ENCODE assay signal across 6 cellular contexts in genomic region chr19:10112037-10112751, GRCh38. TPM values are rescaled to one million over a fixed set of nuclear protein-coding genes. Genes with fewer than 3 reads are reported as not detected.
DNase-seq lines count a peak whose midpoint lies in the region; ATAC-seq, FAIRE-seq and TF ChIP-seq lines count a peak whose summit lies in the region.

No MANE protein-coding gene starts in this region.

- no peaks in the 10 kb centered on the region for H3K27me3 Mint-ChIP-seq in dendritic cell treated with granulocyte-macrophage colony-stimulating factor and Interleukin-4, amounts not matched to agents 40 ng/mL and 50 ng/mL, for 4 days

- POLR2A ChIA-PET in A549 (lab: Yijun Ruan, JAX) = interaction anchor here (0.6 to 1.6 kb wide), 3 partner anchors 16 to 486 kb away, joined by 3 to 9 read pairs (median 5); no protein-coding TSS in a partner anchor

- H3K36me3 Mint-ChIP-seq in dendritic cell treated with granulocyte-macrophage colony-stimulating factor and Interleukin-4, amounts not matched to agents 40 ng/mL and 50 ng/mL, for 4 days (ENCODE audit: low read depth) = peaks cover 100% of the 10 kb centered on the region

- peak; percentile 2 to 5; a peak in 3 of 6 replicates for ATAC-seq in A549

- H3K4me3 Mint-ChIP-seq in dendritic cell treated with granulocyte-macrophage colony-stimulating factor and Interleukin-4, amounts not matched to agents 40 ng/mL and 50 ng/mL, for 4 days = peak overlapping the region; percentile 98

- no peak overlapping the region for H2AFZ ChIP-seq in OCI-LY1 (ENCODE audit: low read length)

- CTCF ChIA-PET in A549 (lab: Yijun Ruan, JAX) = interaction anchor here (0.8 to 2.3 kb wide), 4 partner anchors 13 to 181 kb away, joined by 3 to 12 read pairs (median 5); no protein-coding TSS in a partner anchor

- peaks cover 6% of the 10 kb centered on the region for H3K79me2 ChIP-seq in OCI-LY1 (ENCODE audit: insufficient read depth, low read length)

- no peaks in the 10 kb centered on the region for H3K9me3 ChIP-seq in A549
- H3K9me3 ChIP-seq in OCI-LY1 (ENCODE audit: low read length) = no peaks in the 10 kb centered on the region
- H3K9me3 ChIP-seq in tibial nerve = no peaks in the 10 kb centered on the region

- WGBS in A549 (ENCODE audit: missing lambda C conversion rate) = 51% methylated on average over 21 of the region's 23 CpGs
- 54 to 63% methylated on average over 23 of the region's 23 CpGs for WGBS in tibial nerve, 2 donors

- H3K4me1 ChIP-seq in A549 (peaks cover 29% of the 10 kb centered on the region; the same call in 2 of the 3 replicates), OCI-LY1 (ENCODE audit: insufficient read depth, low read length, severe bottlenecking) (peaks cover 73% of the 10 kb centered on the region), tibial nerve (peaks cover 0 to 39% (median 10%) of the 10 kb centered on the region in 4 donors)

- FAIRE-seq in A549 (lab: Jason Lieb, UNC) (no peak), RCC 7860 (lab: Jason Lieb, UNC) (no peak)

- peak in 1 of 2 experiments; percentile 50 for DNase-seq in A549 (ENCODE audit: low read depth in 1 of 2, low spot score in 1 of 2)
- DNase-seq in tibial nerve (ENCODE audit: low spot score in 2 of 2) = no peak
- no peak for DNase-seq in RCC 7860 (ENCODE audit: low spot score)
- DNase-seq in GM03348 (ENCODE audit: low spot score) = no peak

- no peak overlapping the region for H3K4me2 ChIP-seq in A549
- peak overlapping the region; percentile 31; the same call in 1 of the 2 replicates for H3K4me2 ChIP-seq in OCI-LY1 (ENCODE audit: low read length)

- peaks cover 14% of the 10 kb centered on the region; the same call in 1 of the 2 replicates for H3F3A ChIP-seq in OCI-LY1 (ENCODE audit: insufficient read depth, low read length)

- H3K27ac ChIP-seq in A549 = peak overlapping the region in 1 of 2 experiments; percentile 34; a peak in 2 of 6 replicates
- peak overlapping the region; percentile 89 for H3K27ac ChIP-seq in OCI-LY1 (ENCODE audit: low read depth, low read length, poor library complexity, severe bottlenecking)
- peak overlapping the region in 2 of 4 donors; percentile 24 to 26 for H3K27ac ChIP-seq in tibial nerve

- TF ChIP-seq RAD21 in A549 (conservative IDR thresholded peaks at IDR 0.05 in 1 of 2, IDR thresholded peaks at IDR 0.05 in 1 of 2) = no peak

- intact Hi-C loops in dendritic cell treated with granulocyte-macrophage colony-stimulating factor and Interleukin-4, amounts not matched to agents 40 ng/mL and 50 ng/mL, for 4 days (cut with micrococcal nuclease) = no loop called here

- TF ChIP-seq EP300 in A549 (IDR thresholded peaks at IDR 0.05) (no peak), tibial nerve (IDR thresholded peaks at IDR 0.05) (no peak)

- peaks cover 91% of the 10 kb centered on the region for H3K4me1 Mint-ChIP-seq in dendritic cell treated with granulocyte-macrophage colony-stimulating factor and Interleukin-4, amounts not matched to agents 40 ng/mL and 50 ng/mL, for 4 days (ENCODE audit: low read depth)

- no peaks in the 10 kb centered on the region for H3K9me2 ChIP-seq in OCI-LY1 (ENCODE audit: low read depth, low read length)

- H3K9me3 Mint-ChIP-seq in dendritic cell treated with granulocyte-macrophage colony-stimulating factor and Interleukin-4, amounts not matched to agents 40 ng/mL and 50 ng/mL, for 4 days = no peaks in the 10 kb centered on the region

- H3K27ac Mint-ChIP-seq in dendritic cell treated with granulocyte-macrophage colony-stimulating factor and Interleukin-4, amounts not matched to agents 40 ng/mL and 50 ng/mL, for 4 days = peak overlapping the region; percentile 98

- H3K36me3 ChIP-seq in OCI-LY1 (ENCODE audit: insufficient read depth, low read length) (peaks cover 85% of the 10 kb centered on the region), tibial nerve (peaks cover 15 to 94% (median 48%) of the 10 kb centered on the region in 3 donors)

- H3K4me3 ChIP-seq in A549 (no peak overlapping the region), OCI-LY1 (ENCODE audit: low read depth, low read length, poor library complexity, severe bottlenecking) (no peak overlapping the region), tibial nerve (peak overlapping the region in 2 of 4 donors; percentile 3 to 25)

- peak overlapping the region; percentile 24; the same call in 1 of the 2 replicates for H3K9ac ChIP-seq in OCI-LY1 (ENCODE audit: low read length)

- H4K20me1 ChIP-seq in OCI-LY1 (ENCODE audit: insufficient read depth, low read length) = no peaks in the 10 kb centered on the region

- no peaks in the 10 kb centered on the region for H3K27me3 ChIP-seq in OCI-LY1 (ENCODE audit: insufficient read depth, low read length)
- no peaks in the 10 kb centered on the region for H3K27me3 ChIP-seq in tibial nerve

- TF ChIP-seq POLR2A in A549 (IDR thresholded peaks at IDR 0.05; ENCODE audit: low read length) (no peak), tibial nerve (IDR thresholded peaks at IDR 0.05) (no peak)

- no peak for TF ChIP-seq CTCF in A549 (IDR thresholded peaks at IDR 0.05)
- no peak for TF ChIP-seq CTCF in OCI-LY1 (IDR thresholded peaks at IDR 0.05; ENCODE audit: low read length)
- no peak for TF ChIP-seq CTCF in tibial nerve (IDR thresholded peaks at IDR 0.05)

TF ChIP-seq in A549, 52 proteins besides CTCF, POLR2A, EP300 and RAD21:
- TF ChIP-seq BCL3 (IDR thresholded peaks at IDR 0.05) (0 out of 3 replicates have a peak, but pooled peaks have one; percentile 21), HES2 (IDR thresholded peaks at IDR 0.05) (no peak), FOXS1 (CRISPR knock-in tag; IDR thresholded peaks at IDR 0.05) (no peak), PBX3 (IDR thresholded peaks at IDR 0.05) (peak; percentile 48)

RNA-seq across cellular contexts. Expression of gene P2RY11, which starts 0.7 kb away (rescaled TPM):
- polyA plus RNA-seq in A549 (2011; rRNA removed) = 1.9 and 2.3 TPM in 2 replicates
- 3.6 and 5.1 TPM in 2 replicates for polyA plus RNA-seq in A549 (2012; cell fraction: cytosol; rRNA removed)
- 29.9 and 47.2 TPM in 2 replicates for polyA plus RNA-seq in A549 (2012; cell fraction: nucleus; rRNA removed)
- 5.8 to 9.0 TPM (median 6.4 TPM) in 3 replicates for polyA plus RNA-seq in A549 (2017; fragmentation: RNase III; extraction: RNeasy Plus Mini Kit Qiagen cat#74134 plus additional on column Dnase treatment)
- 2.6 and 3.1 TPM in 2 replicates for polyA minus RNA-seq in A549 (2011; rRNA and poly(A)+ RNA removed)
- 10 to 100 TPM in 1 of 4 donors, 1 to 10 TPM in 3; 2.1 to 19.5 (median 4.2) TPM for total RNA-seq in tibial nerve

RNA-seq across cellular contexts. Expression of gene PPAN, which starts 6.0 kb away (rescaled TPM):
- 26.6 and 30.8 TPM in 2 replicates for polyA plus RNA-seq in A549 (2011; rRNA removed)
- 62.0 and 66.6 TPM in 2 replicates for polyA plus RNA-seq in A549 (2012; cell fraction: cytosol; rRNA removed)
- 125 and 154 TPM in 2 replicates for polyA plus RNA-seq in A549 (2012; cell fraction: nucleus; rRNA removed)
- 64.0 to 68.1 TPM (median 65.0 TPM) in 3 replicates for polyA plus RNA-seq in A549 (2017; fragmentation: RNase III; extraction: RNeasy Plus Mini Kit Qiagen cat#74134 plus additional on column Dnase treatment)
- polyA minus RNA-seq in A549 (2011; rRNA and poly(A)+ RNA removed) = 114 and 119 TPM in 2 replicates
- 10 to 100 TPM; 25.7 to 45.3 (median 35.8) TPM for total RNA-seq in tibial nerve

RNA-seq across cellular contexts. Expression of gene EIF3G, which starts 7.5 kb away (rescaled TPM):
- polyA plus RNA-seq in A549 (2011; rRNA removed) = 60.9 and 81.6 TPM in 2 replicates
- polyA plus RNA-seq in A549 (2012; cell fraction: cytosol; rRNA removed) = 184 and 200 TPM in 2 replicates
- 525 and 617 TPM in 2 replicates for polyA plus RNA-seq in A549 (2012; cell fraction: nucleus; rRNA removed)
- 147 to 160 TPM (median 151 TPM) in 3 replicates for polyA plus RNA-seq in A549 (2017; fragmentation: RNase III; extraction: RNeasy Plus Mini Kit Qiagen cat#74134 plus additional on column Dnase treatment)
- 35.9 and 38.4 TPM in 2 replicates for polyA minus RNA-seq in A549 (2011; rRNA and poly(A)+ RNA removed)
- 100 to 1,000 TPM; 263 to 326 (median 290) TPM for total RNA-seq in tibial nerve

RNA-seq across cellular contexts. Expression of gene ANGPTL6, which starts 9.7 kb away (rescaled TPM):
- 0.04 and 0.19 TPM in 2 replicates for polyA plus RNA-seq in A549 (2011; rRNA removed)
- polyA plus RNA-seq in A549 (2012; cell fraction: cytosol; rRNA removed) = 0.08 and 0.11 TPM in 2 replicates
- 0.34 and 0.50 TPM in 2 replicates for polyA plus RNA-seq in A549 (2012; cell fraction: nucleus; rRNA removed)
- 0.12 to 0.31 TPM (median 0.18 TPM) in 3 replicates for polyA plus RNA-seq in A549 (2017; fragmentation: RNase III; extraction: RNeasy Plus Mini Kit Qiagen cat#74134 plus additional on column Dnase treatment)
- polyA minus RNA-seq in A549 (2011; rRNA and poly(A)+ RNA removed) = 0.24 and 0.33 TPM in 2 replicates
- total RNA-seq in tibial nerve = under 1 TPM in 3 of 4 donors, not detected in 1; 0.21 to 0.60 (median 0.22) TPM

RNA-seq across cellular contexts. Expression of gene SHFL, which starts 26.1 kb away (rescaled TPM):
- 9.1 and 10.1 TPM in 2 replicates for polyA plus RNA-seq in A549 (2011; rRNA removed)
- polyA plus RNA-seq in A549 (2012; cell fraction: cytosol; rRNA removed) = 11.7 and 14.0 TPM in 2 replicates
- 33.6 and 40.8 TPM in 2 replicates for polyA plus RNA-seq in A549 (2012; cell fraction: nucleus; rRNA removed)
- polyA plus RNA-seq in A549 (2017; fragmentation: RNase III; extraction: RNeasy Plus Mini Kit Qiagen cat#74134 plus additional on column Dnase treatment) = 10.5 to 16.4 TPM (median 12.5 TPM) in 3 replicates
- polyA minus RNA-seq in A549 (2011; rRNA and poly(A)+ RNA removed) = 6.4 and 7.7 TPM in 2 replicates
- total RNA-seq in tibial nerve = 10 to 100 TPM; 25.1 to 58.6 (median 43.4) TPM
